ENCODE assay signal across 1 cellular context in the genomic region with DNA sequence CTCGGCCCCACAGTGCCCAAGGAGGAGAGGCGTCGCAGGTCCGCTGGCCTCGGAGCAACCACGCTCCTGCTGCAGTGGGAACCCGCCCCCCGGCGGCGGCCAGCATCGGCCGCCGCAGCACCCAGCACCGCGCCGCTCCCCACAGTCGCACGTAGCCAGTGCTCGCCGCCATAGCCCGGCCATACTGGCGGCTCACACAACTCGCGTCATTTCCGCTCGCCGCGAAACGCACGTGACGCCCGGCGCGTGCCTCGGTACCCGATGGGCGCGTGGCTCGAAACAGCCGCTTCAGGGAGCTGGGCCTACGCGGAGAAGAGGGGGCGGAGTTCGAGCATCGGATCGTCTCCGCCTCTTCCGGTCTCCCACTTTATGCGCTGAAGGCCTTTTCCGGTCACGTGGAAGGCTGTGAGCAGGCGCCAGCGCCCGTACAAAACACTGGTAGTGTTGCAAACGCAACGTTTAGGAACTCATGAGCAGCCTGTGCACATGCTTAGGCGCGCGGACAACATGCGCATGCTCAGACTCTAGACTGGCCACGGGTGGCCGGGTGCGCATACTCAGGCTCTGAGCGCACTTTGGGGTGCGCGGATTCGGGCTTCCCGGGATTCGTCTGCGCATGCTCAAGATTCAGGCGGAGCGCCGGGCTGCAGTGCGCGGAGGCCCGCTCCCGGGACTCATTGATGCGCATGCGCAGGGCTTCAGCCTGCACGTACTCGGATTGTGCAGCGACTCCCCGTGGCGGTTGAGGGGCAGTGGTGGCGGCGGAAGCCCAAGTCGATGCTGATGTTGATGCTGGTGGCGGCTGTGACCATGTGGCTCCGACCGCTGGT.
TF ChIP-seq lines count a peak whose summit lies in the region.

A gene with protein sequence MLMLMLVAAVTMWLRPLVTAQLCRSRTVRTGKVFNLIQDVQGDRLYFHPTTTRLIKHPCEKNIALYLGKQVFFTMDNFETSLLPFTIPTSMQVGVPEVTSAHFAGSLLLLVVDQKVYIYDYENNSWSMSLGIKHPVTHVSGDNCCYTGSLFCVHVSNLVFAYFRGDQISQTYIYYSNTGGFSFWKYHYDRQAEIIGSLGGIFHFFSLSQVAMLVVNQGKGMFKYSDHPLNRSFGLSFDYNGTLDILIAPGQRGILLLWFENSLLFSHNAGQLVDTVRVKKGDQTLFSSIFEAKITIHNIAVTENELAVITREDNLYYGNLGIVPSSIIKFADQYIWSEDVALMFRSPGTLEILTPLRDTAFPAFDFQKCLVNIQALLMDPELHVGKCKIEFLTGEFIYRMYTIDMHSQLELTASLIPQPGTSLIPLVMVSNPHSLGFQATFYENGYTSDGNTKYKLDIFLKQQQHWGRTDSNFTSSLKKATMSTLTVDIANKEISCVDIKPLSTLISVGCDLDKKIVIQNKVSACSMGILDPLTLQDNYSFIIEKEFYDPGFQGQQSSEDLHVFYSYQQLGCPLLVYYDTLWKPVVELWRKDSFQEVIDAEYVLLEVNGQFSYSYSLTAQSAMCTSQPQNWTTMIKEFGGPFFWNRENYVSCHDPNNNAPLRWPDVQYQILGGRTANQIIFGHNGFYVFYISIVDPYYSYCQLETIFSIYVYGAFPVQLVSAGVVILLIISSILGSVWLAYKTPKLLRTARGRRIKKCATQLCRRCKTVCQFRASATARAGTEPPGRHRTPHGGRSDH (plus strand): TSS at position 677 of the 830 bp plus-strand sequence. CDS start 101 bp downstream, at position 778.
A gene with protein sequence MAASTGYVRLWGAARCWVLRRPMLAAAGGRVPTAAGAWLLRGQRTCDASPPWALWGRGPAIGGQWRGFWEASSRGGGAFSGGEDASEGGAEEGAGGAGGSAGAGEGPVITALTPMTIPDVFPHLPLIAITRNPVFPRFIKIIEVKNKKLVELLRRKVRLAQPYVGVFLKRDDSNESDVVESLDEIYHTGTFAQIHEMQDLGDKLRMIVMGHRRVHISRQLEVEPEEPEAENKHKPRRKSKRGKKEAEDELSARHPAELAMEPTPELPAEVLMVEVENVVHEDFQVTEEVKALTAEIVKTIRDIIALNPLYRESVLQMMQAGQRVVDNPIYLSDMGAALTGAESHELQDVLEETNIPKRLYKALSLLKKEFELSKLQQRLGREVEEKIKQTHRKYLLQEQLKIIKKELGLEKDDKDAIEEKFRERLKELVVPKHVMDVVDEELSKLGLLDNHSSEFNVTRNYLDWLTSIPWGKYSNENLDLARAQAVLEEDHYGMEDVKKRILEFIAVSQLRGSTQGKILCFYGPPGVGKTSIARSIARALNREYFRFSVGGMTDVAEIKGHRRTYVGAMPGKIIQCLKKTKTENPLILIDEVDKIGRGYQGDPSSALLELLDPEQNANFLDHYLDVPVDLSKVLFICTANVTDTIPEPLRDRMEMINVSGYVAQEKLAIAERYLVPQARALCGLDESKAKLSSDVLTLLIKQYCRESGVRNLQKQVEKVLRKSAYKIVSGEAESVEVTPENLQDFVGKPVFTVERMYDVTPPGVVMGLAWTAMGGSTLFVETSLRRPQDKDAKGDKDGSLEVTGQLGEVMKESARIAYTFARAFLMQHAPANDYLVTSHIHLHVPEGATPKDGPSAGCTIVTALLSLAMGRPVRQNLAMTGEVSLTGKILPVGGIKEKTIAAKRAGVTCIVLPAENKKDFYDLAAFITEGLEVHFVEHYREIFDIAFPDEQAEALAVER (minus strand): TSS at position 186 of the 830 bp plus-strand sequence. CDS start 14 bp downstream, at position 172.

TF ChIP-seq in K562, 482 proteins besides CTCF, POLR2A, EP300 and RAD21 (continues in another document):
- TF ChIP-seq, protein P1, sequence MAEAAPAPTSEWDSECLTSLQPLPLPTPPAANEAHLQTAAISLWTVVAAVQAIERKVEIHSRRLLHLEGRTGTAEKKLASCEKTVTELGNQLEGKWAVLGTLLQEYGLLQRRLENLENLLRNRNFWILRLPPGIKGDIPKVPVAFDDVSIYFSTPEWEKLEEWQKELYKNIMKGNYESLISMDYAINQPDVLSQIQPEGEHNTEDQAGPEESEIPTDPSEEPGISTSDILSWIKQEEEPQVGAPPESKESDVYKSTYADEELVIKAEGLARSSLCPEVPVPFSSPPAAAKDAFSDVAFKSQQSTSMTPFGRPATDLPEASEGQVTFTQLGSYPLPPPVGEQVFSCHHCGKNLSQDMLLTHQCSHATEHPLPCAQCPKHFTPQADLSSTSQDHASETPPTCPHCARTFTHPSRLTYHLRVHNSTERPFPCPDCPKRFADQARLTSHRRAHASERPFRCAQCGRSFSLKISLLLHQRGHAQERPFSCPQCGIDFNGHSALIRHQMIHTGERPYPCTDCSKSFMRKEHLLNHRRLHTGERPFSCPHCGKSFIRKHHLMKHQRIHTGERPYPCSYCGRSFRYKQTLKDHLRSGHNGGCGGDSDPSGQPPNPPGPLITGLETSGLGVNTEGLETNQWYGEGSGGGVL (CRISPR knock-in tag; IDR thresholded peaks at IDR 0.05) = no peak
- no peak for TF ChIP-seq GATA2 (CRISPR knock-in tag; IDR thresholded peaks at IDR 0.05)
- TF ChIP-seq SP1 (CRISPR knock-in tag; IDR thresholded peaks at IDR 0.05) = peak; percentile 91
- 0 out of 2 replicates have a peak, but pooled peaks have one; percentile 19 for TF ChIP-seq CBFA2T3 (IDR thresholded peaks at IDR 0.05)
- TF ChIP-seq, protein P2, sequence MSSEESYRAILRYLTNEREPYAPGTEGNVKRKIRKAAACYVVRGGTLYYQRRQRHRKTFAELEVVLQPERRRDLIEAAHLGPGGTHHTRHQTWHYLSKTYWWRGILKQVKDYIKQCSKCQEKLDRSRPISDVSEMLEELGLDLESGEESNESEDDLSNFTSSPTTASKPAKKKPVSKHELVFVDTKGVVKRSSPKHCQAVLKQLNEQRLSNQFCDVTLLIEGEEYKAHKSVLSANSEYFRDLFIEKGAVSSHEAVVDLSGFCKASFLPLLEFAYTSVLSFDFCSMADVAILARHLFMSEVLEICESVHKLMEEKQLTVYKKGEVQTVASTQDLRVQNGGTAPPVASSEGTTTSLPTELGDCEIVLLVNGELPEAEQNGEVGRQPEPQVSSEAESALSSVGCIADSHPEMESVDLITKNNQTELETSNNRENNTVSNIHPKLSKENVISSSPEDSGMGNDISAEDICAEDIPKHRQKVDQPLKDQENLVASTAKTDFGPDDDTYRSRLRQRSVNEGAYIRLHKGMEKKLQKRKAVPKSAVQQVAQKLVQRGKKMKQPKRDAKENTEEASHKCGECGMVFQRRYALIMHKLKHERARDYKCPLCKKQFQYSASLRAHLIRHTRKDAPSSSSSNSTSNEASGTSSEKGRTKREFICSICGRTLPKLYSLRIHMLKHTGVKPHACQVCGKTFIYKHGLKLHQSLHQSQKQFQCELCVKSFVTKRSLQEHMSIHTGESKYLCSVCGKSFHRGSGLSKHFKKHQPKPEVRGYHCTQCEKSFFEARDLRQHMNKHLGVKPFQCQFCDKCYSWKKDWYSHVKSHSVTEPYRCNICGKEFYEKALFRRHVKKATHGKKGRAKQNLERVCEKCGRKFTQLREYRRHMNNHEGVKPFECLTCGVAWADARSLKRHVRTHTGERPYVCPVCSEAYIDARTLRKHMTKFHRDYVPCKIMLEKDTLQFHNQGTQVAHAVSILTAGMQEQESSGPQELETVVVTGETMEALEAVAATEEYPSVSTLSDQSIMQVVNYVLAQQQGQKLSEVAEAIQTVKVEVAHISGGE (CRISPR knock-in tag; IDR thresholded peaks at IDR 0.05) = peak in 2 of 3 experiments; percentile 67 to 89; a peak in 3 of 6 replicates
- TF ChIP-seq, protein P3, sequence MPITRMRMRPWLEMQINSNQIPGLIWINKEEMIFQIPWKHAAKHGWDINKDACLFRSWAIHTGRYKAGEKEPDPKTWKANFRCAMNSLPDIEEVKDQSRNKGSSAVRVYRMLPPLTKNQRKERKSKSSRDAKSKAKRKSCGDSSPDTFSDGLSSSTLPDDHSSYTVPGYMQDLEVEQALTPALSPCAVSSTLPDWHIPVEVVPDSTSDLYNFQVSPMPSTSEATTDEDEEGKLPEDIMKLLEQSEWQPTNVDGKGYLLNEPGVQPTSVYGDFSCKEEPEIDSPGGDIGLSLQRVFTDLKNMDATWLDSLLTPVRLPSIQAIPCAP (CRISPR knock-in tag; IDR thresholded peaks at IDR 0.05; ENCODE audit: borderline replicate concordance) = no peak
- peak; percentile 97 for TF ChIP-seq CREB1 (IDR thresholded peaks at IDR 0.05)
- peak; percentile 97 for TF ChIP-seq CREB1 (CRISPR knock-in tag; IDR thresholded peaks at IDR 0.05)
- TF ChIP-seq ZBTB17 (CRISPR knock-in tag; IDR thresholded peaks at IDR 0.05) = 0 out of 2 replicates have a peak, but pooled peaks have one; percentile 24
- TF ChIP-seq HNRNPH1 (optimal IDR thresholded peaks at IDR 0.05; ENCODE audit: low read depth, low read length) = no peak
- TF ChIP-seq, protein P4, sequence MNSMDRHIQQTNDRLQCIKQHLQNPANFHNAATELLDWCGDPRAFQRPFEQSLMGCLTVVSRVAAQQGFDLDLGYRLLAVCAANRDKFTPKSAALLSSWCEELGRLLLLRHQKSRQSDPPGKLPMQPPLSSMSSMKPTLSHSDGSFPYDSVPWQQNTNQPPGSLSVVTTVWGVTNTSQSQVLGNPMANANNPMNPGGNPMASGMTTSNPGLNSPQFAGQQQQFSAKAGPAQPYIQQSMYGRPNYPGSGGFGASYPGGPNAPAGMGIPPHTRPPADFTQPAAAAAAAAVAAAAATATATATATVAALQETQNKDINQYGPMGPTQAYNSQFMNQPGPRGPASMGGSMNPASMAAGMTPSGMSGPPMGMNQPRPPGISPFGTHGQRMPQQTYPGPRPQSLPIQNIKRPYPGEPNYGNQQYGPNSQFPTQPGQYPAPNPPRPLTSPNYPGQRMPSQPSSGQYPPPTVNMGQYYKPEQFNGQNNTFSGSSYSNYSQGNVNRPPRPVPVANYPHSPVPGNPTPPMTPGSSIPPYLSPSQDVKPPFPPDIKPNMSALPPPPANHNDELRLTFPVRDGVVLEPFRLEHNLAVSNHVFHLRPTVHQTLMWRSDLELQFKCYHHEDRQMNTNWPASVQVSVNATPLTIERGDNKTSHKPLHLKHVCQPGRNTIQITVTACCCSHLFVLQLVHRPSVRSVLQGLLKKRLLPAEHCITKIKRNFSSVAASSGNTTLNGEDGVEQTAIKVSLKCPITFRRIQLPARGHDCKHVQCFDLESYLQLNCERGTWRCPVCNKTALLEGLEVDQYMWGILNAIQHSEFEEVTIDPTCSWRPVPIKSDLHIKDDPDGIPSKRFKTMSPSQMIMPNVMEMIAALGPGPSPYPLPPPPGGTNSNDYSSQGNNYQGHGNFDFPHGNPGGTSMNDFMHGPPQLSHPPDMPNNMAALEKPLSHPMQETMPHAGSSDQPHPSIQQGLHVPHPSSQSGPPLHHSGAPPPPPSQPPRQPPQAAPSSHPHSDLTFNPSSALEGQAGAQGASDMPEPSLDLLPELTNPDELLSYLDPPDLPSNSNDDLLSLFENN (IDR thresholded peaks at IDR 0.05; ENCODE audit: low read depth in 2 of 2, low read length in 2 of 2) = peak in 1 of 2 experiments; percentile 60; a peak in 1 of 4 replicates
- peak; percentile 99 for TF ChIP-seq GABPB1 (CRISPR knock-in tag; IDR thresholded peaks at IDR 0.05)
- TF ChIP-seq, protein P5, sequence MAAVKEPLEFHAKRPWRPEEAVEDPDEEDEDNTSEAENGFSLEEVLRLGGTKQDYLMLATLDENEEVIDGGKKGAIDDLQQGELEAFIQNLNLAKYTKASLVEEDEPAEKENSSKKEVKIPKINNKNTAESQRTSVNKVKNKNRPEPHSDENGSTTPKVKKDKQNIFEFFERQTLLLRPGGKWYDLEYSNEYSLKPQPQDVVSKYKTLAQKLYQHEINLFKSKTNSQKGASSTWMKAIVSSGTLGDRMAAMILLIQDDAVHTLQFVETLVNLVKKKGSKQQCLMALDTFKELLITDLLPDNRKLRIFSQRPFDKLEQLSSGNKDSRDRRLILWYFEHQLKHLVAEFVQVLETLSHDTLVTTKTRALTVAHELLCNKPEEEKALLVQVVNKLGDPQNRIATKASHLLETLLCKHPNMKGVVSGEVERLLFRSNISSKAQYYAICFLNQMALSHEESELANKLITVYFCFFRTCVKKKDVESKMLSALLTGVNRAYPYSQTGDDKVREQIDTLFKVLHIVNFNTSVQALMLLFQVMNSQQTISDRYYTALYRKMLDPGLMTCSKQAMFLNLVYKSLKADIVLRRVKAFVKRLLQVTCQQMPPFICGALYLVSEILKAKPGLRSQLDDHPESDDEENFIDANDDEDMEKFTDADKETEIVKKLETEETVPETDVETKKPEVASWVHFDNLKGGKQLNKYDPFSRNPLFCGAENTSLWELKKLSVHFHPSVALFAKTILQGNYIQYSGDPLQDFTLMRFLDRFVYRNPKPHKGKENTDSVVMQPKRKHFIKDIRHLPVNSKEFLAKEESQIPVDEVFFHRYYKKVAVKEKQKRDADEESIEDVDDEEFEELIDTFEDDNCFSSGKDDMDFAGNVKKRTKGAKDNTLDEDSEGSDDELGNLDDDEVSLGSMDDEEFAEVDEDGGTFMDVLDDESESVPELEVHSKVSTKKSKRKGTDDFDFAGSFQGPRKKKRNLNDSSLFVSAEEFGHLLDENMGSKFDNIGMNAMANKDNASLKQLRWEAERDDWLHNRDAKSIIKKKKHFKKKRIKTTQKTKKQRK (IDR thresholded peaks at IDR 0.05; ENCODE audit: borderline replicate concordance, low read depth, low read length) = 0 out of 2 replicates have a peak, but pooled peaks have one; percentile 14
- TF ChIP-seq, protein P6, sequence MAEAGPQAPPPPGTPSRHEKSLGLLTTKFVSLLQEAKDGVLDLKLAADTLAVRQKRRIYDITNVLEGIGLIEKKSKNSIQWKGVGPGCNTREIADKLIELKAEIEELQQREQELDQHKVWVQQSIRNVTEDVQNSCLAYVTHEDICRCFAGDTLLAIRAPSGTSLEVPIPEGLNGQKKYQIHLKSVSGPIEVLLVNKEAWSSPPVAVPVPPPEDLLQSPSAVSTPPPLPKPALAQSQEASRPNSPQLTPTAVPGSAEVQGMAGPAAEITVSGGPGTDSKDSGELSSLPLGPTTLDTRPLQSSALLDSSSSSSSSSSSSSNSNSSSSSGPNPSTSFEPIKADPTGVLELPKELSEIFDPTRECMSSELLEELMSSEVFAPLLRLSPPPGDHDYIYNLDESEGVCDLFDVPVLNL (CRISPR knock-in tag; IDR thresholded peaks at IDR 0.05; ENCODE audit: low read depth) = peak; percentile 81; the same call in 1 of the 2 replicates
- TF ChIP-seq PURB (CRISPR knock-in tag; IDR thresholded peaks at IDR 0.05; ENCODE audit: low read depth) = no peak
- TF ChIP-seq, protein P7, sequence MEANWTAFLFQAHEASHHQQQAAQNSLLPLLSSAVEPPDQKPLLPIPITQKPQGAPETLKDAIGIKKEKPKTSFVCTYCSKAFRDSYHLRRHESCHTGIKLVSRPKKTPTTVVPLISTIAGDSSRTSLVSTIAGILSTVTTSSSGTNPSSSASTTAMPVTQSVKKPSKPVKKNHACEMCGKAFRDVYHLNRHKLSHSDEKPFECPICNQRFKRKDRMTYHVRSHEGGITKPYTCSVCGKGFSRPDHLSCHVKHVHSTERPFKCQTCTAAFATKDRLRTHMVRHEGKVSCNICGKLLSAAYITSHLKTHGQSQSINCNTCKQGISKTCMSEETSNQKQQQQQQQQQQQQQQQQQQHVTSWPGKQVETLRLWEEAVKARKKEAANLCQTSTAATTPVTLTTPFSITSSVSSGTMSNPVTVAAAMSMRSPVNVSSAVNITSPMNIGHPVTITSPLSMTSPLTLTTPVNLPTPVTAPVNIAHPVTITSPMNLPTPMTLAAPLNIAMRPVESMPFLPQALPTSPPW (CRISPR knock-in tag; IDR thresholded peaks at IDR 0.05) = peak; percentile 13; the same call in 1 of the 2 replicates
